11 cellular contexts compared by ENCODE assay signal in genomic region chr4:57424231-57424897, GRCh38.
DNase-seq lines count a peak whose midpoint lies in the region; ATAC-seq, FAIRE-seq and TF ChIP-seq lines count a peak whose summit lies in the region.
"Had no signal": no experiment of that assay in that cellular context is flagged by ENCODE, and none has a peak within 500 bp of the region (broad histone marks: within the 10 kb centered on the region; RNA-seq: fewer than 3 reads in every experiment).

No MANE protein-coding gene starts in this region.

- peak; percentile 13 for FAIRE-seq in HTR-8/SVneo (lab: Jason Lieb, UNC)

- DNase-seq in AG10803 (ENCODE audit: low read depth) (peak; percentile 80), HTR-8/SVneo (ENCODE audit: insufficient read length, low spot score) (peak; percentile 51), cardiac fibroblast (ENCODE audit: low read depth in 2 of 2) (peak; percentile 66 to 88), mucosa of gallbladder (ENCODE audit: low spot score) (peak; percentile 38), NCI-H1092 treated with DMSO at 0.1 percent for 48 hours (lab: John Stamatoyannopoulos, UW) (no peak), thyroid gland (no peak), immature natural killer cell (no peak)
- DNase-seq: activated CD4-positive, CD25-positive, alpha-beta regulatory T cell treated with anti-CD3 and anti-CD28 coated beads, Interleukin-2, amount 50 U/mL, for 72 hours; KBM-7 had no signal

- H3K4me3 ChIP-seq in AG10803 (ENCODE audit: low read length) = no peak overlapping the region
- H3K4me3 ChIP-seq in cardiac fibroblast (replicated peaks in 1 of 2; ENCODE audit: low read depth in 2 of 2, low read length in 2 of 2) = no peak overlapping the region
- H3K4me3 ChIP-seq in thyroid gland (replicated peaks in 1 of 3) = no peak overlapping the region

- no peaks in the 10 kb centered on the region for H3K4me1 ChIP-seq in thyroid gland

- H3K36me3 ChIP-seq in thyroid gland = no peaks in the 10 kb centered on the region

- ATAC-seq in HG03097 (IDR thresholded peaks at IDR 0.05; ENCODE audit: low FRiP score, unreplicated experiment) = no peak

- TF ChIP-seq CTCF in AG10803 (conservative IDR thresholded peaks at IDR 0.05; ENCODE audit: low read length) (no peak), cardiac fibroblast (IDR thresholded peaks at IDR 0.05; ENCODE audit: low read depth, low read length) (no peak), thyroid gland (IDR thresholded peaks at IDR 0.05) (no peak)

- peaks cover 2 to 5% (median 5%) of the 10 kb centered on the region in 3 donors for H3K27me3 Mint-ChIP-seq in immature natural killer cell (ENCODE audit: low read depth in 3 of 3)
- H3K27me3 Mint-ChIP-seq: activated naive CD8-positive, alpha-beta T cell had no signal

- peaks cover 0 to 5% (median 0%) of the 10 kb centered on the region in 6 donors for H3K9me3 Mint-ChIP-seq in immature natural killer cell

- no peak for TF ChIP-seq POLR2A in thyroid gland (IDR thresholded peaks at IDR 0.05)

- intact Hi-C loops in thyroid gland (cut with DNase I) = loop anchor here (10.0 kb wide), 2 partner anchors 260 to 390 kb away; no protein-coding TSS in a partner anchor

- no peaks in the 10 kb centered on the region for H3K4me1 Mint-ChIP-seq in immature natural killer cell

- H3K27me3 ChIP-seq in thyroid gland = no peaks in the 10 kb centered on the region

- no peaks in the 10 kb centered on the region for H3K36me3 Mint-ChIP-seq in immature natural killer cell
- H3K36me3 Mint-ChIP-seq: activated naive CD8-positive, alpha-beta T cell had no signal

- no peak overlapping the region for H3K27ac ChIP-seq in thyroid gland

- H3K27ac Mint-ChIP-seq in immature natural killer cell = no peak overlapping the region
- H3K27ac Mint-ChIP-seq: activated naive CD8-positive, alpha-beta T cell had no signal

- no peak overlapping the region for H3K4me3 Mint-ChIP-seq in immature natural killer cell
- H3K4me3 Mint-ChIP-seq: activated naive CD8-positive, alpha-beta T cell had no signal

- H3K9me3 ChIP-seq in thyroid gland = no peaks in the 10 kb centered on the region

- WGBS in thyroid gland, 2 donors = 82 to 83% methylated on average over 6 of the region's 6 CpGs

Comparison
In these comparisons a context has a peak if more than half of its experiments do, and no peak if none do; other contexts are left out.
1. DNase-seq: peak in AG10803 (single experiment), HTR-8/SVneo (single experiment), cardiac fibroblast (2 of 2) and mucosa of gallbladder (single experiment); none in NCI-H1092 treated with DMSO at 0.1 percent for 48 hours (single experiment), thyroid gland (0 of 2) and immature natural killer cell (0 of 3).